Comparison of ENCODE assay signal across 1 cellular context in the genomic region with DNA sequence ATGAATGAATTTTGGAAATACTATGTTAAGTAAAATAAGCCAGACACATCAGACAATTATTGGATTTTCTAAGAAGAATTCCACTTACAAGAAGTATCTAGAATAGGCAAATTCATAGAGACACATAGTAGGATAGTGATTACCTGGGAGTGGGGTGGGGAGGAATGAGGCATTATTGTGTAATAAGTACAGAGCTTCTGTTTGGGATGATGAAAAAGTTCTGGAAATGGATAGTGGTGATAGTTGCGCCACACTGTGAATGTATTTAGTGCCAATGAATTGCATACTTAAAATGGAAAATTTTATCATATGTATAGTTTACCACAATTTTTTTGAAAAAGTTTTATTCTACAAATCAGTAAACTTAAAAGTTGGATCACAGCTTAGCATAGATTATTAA.
TF ChIP-seq lines count a peak whose summit lies in the region.

No MANE protein-coding gene starts in this region.

TF ChIP-seq in GM23338, 12 proteins besides CTCF, POLR2A, EP300 and RAD21 (continued from another document):
- TF ChIP-seq, protein P1, sequence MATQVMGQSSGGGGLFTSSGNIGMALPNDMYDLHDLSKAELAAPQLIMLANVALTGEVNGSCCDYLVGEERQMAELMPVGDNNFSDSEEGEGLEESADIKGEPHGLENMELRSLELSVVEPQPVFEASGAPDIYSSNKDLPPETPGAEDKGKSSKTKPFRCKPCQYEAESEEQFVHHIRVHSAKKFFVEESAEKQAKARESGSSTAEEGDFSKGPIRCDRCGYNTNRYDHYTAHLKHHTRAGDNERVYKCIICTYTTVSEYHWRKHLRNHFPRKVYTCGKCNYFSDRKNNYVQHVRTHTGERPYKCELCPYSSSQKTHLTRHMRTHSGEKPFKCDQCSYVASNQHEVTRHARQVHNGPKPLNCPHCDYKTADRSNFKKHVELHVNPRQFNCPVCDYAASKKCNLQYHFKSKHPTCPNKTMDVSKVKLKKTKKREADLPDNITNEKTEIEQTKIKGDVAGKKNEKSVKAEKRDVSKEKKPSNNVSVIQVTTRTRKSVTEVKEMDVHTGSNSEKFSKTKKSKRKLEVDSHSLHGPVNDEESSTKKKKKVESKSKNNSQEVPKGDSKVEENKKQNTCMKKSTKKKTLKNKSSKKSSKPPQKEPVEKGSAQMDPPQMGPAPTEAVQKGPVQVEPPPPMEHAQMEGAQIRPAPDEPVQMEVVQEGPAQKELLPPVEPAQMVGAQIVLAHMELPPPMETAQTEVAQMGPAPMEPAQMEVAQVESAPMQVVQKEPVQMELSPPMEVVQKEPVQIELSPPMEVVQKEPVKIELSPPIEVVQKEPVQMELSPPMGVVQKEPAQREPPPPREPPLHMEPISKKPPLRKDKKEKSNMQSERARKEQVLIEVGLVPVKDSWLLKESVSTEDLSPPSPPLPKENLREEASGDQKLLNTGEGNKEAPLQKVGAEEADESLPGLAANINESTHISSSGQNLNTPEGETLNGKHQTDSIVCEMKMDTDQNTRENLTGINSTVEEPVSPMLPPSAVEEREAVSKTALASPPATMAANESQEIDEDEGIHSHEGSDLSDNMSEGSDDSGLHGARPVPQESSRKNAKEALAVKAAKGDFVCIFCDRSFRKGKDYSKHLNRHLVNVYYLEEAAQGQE (IDR thresholded peaks at IDR 0.05; ENCODE audit: unreplicated experiment) = no peak
- TF ChIP-seq NANOG (IDR thresholded peaks at IDR 0.05; ENCODE audit: borderline replicate concordance) (no peak), ZNF114 (CRISPR knock-in tag; IDR thresholded peaks at IDR 0.05) (no peak), ZNF331 (CRISPR knock-in tag; IDR thresholded peaks at IDR 0.05; ENCODE audit: low read depth) (no peak), EZH2 (IDR thresholded peaks at IDR 0.05; ENCODE audit: low read depth, unreplicated experiment) (no peak)
- TF ChIP-seq, protein P2, sequence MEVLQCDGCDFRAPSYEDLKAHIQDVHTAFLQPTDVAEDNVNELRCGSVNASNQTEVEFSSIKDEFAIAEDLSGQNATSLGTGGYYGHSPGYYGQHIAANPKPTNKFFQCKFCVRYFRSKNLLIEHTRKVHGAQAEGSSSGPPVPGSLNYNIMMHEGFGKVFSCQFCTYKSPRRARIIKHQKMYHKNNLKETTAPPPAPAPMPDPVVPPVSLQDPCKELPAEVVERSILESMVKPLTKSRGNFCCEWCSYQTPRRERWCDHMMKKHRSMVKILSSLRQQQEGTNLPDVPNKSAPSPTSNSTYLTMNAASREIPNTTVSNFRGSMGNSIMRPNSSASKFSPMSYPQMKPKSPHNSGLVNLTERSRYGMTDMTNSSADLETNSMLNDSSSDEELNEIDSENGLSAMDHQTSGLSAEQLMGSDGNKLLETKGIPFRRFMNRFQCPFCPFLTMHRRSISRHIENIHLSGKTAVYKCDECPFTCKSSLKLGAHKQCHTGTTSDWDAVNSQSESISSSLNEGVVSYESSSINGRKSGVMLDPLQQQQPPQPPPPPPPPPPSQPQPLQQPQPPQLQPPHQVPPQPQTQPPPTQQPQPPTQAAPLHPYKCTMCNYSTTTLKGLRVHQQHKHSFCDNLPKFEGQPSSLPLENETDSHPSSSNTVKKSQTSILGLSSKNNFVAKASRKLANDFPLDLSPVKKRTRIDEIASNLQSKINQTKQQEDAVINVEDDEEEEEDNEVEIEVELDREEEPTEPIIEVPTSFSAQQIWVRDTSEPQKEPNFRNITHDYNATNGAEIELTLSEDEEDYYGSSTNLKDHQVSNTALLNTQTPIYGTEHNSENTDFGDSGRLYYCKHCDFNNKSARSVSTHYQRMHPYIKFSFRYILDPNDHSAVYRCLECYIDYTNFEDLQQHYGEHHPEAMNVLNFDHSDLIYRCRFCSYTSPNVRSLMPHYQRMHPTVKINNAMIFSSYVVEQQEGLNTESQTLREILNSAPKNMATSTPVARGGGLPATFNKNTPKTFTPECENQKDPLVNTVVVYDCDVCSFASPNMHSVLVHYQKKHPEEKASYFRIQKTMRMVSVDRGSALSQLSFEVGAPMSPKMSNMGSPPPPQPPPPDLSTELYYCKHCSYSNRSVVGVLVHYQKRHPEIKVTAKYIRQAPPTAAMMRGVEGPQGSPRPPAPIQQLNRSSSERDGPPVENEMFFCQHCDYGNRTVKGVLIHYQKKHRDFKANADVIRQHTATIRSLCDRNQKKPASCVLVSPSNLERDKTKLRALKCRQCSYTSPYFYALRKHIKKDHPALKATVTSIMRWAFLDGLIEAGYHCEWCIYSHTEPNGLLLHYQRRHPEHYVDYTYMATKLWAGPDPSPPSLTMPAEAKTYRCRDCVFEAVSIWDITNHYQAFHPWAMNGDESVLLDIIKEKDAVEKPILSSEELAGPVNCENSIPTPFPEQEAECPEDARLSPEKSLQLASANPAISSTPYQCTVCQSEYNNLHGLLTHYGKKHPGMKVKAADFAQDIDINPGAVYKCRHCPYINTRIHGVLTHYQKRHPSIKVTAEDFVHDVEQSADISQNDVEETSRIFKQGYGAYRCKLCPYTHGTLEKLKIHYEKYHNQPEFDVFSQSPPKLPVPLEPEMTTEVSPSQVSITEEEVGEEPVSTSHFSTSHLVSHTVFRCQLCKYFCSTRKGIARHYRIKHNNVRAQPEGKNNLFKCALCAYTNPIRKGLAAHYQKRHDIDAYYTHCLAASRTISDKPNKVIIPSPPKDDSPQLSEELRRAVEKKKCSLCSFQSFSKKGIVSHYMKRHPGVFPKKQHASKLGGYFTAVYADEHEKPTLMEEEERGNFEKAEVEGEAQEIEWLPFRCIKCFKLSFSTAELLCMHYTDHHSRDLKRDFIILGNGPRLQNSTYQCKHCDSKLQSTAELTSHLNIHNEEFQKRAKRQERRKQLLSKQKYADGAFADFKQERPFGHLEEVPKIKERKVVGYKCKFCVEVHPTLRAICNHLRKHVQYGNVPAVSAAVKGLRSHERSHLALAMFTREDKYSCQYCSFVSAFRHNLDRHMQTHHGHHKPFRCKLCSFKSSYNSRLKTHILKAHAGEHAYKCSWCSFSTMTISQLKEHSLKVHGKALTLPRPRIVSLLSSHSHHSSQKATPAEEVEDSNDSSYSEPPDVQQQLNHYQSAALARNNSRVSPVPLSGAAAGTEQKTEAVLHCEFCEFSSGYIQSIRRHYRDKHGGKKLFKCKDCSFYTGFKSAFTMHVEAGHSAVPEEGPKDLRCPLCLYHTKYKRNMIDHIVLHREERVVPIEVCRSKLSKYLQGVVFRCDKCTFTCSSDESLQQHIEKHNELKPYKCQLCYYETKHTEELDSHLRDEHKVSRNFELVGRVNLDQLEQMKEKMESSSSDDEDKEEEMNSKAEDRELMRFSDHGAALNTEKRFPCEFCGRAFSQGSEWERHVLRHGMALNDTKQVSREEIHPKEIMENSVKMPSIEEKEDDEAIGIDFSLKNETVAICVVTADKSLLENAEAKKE (CRISPR knock-in tag; IDR thresholded peaks at IDR 0.05) = no peak
- TF ChIP-seq, protein P3, sequence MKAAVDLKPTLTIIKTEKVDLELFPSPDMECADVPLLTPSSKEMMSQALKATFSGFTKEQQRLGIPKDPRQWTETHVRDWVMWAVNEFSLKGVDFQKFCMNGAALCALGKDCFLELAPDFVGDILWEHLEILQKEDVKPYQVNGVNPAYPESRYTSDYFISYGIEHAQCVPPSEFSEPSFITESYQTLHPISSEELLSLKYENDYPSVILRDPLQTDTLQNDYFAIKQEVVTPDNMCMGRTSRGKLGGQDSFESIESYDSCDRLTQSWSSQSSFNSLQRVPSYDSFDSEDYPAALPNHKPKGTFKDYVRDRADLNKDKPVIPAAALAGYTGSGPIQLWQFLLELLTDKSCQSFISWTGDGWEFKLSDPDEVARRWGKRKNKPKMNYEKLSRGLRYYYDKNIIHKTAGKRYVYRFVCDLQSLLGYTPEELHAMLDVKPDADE (IDR thresholded peaks at IDR 0.05) = no peak
